25 cellular contexts compared by ENCODE assay signal in the genomic region with DNA sequence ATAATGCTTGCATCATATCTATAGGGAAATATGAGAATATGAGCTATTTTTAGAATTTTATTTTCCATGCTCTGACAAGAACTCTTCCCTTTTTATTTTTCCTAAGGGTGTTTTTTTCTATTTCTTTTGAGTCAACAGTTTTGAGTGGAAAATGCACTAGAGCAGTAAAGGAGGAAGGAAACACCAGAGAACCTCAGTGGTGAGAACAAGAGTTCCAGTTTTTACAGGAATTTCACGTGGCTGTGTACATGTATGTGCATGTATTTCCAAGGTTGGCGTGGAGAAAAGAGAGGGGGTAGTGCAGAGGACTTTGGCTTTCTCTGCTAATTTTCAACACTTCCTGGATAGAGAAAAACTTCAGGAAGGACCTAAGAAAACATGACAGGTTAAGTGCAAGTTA.
DNase-seq lines count a peak whose midpoint lies in the region; ATAC-seq and TF ChIP-seq lines count a peak whose summit lies in the region.
"Had no signal": no experiment of that assay in that cellular context is flagged by ENCODE, and none has a peak within 500 bp of the region (broad histone marks: within the 10 kb centered on the region; RNA-seq: fewer than 3 reads in every experiment).

No MANE protein-coding gene starts in this region.

- H3K9me3 ChIP-seq in DND-41 (ENCODE audit: insufficient read depth, low read length, severe bottlenecking): no peaks in the 10 kb centered on the region
- H3K9me3 ChIP-seq in tibial nerve: no peaks in the 10 kb centered on the region
- H3K9me3 ChIP-seq: BLaER1, HAP-1, Peyer's patch had no signal

- H3K9ac ChIP-seq in DND-41 (ENCODE audit: low read depth, low read length): no peak overlapping the region
- H3K9ac ChIP-seq: BLaER1 had no signal

- no peak for DNase-seq in DND-41
- peak; percentile 16 to 30 for DNase-seq in dermis microvascular lymphatic vessel endothelial cell (ENCODE audit: low read depth in 2 of 2)
- DNase-seq in globus pallidus (ENCODE audit: low spot score): peak; percentile 29
- no peak for DNase-seq in tibial nerve (ENCODE audit: low spot score in 2 of 2)
- DNase-seq in hypothalamus (lab: John Stamatoyannopoulos, UW): no peak
- no peak for DNase-seq in SIG-M5 (lab: John Stamatoyannopoulos, UW)
- DNase-seq: CD4-positive, alpha-beta memory T cell; COR-L47; DMS53; GOT3; HFFc6; MV-4-11; NCI-H1105; NCI-H146; NCI-H1930; NCI-H526 treated with DMSO at 0.1 percent for 48 hours; OCI-M1; Peyer's patch; SHP77 treated with DMSO at 0.1 percent for 48 hours had no signal

- H3K27me3 ChIP-seq in DND-41 (ENCODE audit: insufficient read depth, low read length, poor library complexity): no peaks in the 10 kb centered on the region
- H3K27me3 ChIP-seq in tibial nerve: no peaks in the 10 kb centered on the region
- H3K27me3 ChIP-seq: BLaER1, Peyer's patch had no signal

- no peaks in the 10 kb centered on the region for H3K36me3 ChIP-seq in DND-41 (ENCODE audit: insufficient read depth, low read length)
- no peaks in the 10 kb centered on the region for H3K36me3 ChIP-seq in tibial nerve
- H3K36me3 ChIP-seq: BLaER1, HAP-1, Peyer's patch had no signal

- no peak overlapping the region for H3K4me3 ChIP-seq in DND-41 (ENCODE audit: low read depth in 1 of 2, low read length in 2 of 2)
- H3K4me3 ChIP-seq in tibial nerve: no peak overlapping the region
- H3K4me3 ChIP-seq: BLaER1, GM12878, HAP-1, K562, Peyer's patch, SK-N-MC had no signal

- no peaks in the 10 kb centered on the region for H3K79me2 ChIP-seq in DND-41 (ENCODE audit: insufficient read depth, low read length)

- 49 to 71% methylated on average over 2 of the region's 2 CpGs for WGBS in tibial nerve, 2 donors

- peak; percentile 17 to 59 for TF ChIP-seq EP300 in tibial nerve (IDR thresholded peaks at IDR 0.05)

- H2AFZ ChIP-seq in DND-41 (ENCODE audit: low read depth, low read length): 0 out of 2 replicates have a peak overlapping the region, but pooled peaks have one; percentile 10

- TF ChIP-seq POLR2A in tibial nerve (IDR thresholded peaks at IDR 0.05): no peak

- H4K20me1 ChIP-seq in DND-41 (ENCODE audit: insufficient read depth, low read length): no peaks in the 10 kb centered on the region
- H4K20me1 ChIP-seq: BLaER1 had no signal

- TF ChIP-seq CTCF in DND-41 (IDR thresholded peaks at IDR 0.05; ENCODE audit: borderline replicate concordance, extremely low read depth, low read length, poor library complexity, severe bottlenecking): no peak
- TF ChIP-seq CTCF in tibial nerve (IDR thresholded peaks at IDR 0.05): no peak

- H3K4me1 ChIP-seq in DND-41 (ENCODE audit: insufficient read depth, low read length) (no peaks in the 10 kb centered on the region), tibial nerve (no peaks in the 10 kb centered on the region)
- H3K4me1 ChIP-seq: HAP-1, Peyer's patch had no signal

- no peak overlapping the region for H3K27ac ChIP-seq in DND-41 (ENCODE audit: low read length)
- H3K27ac ChIP-seq in tibial nerve: no peak overlapping the region
- H3K27ac ChIP-seq: BLaER1, Peyer's patch, SK-N-MC had no signal

- ATAC-seq in DND-41 (ENCODE audit: insufficient read depth, low read depth) (no peak), GM21619 (IDR thresholded peaks at IDR 0.05; ENCODE audit: unreplicated experiment) (no peak)
- ATAC-seq: GM12878, K562 had no signal

- H3K4me2 ChIP-seq in DND-41 (ENCODE audit: insufficient read depth, low read length): no peak overlapping the region
- H3K4me2 ChIP-seq: BLaER1 had no signal

Comparison
In these comparisons a context has a peak if more than half of its experiments do, and no peak if none do; other contexts are left out.
1. DNase-seq: peak in dermis microvascular lymphatic vessel endothelial cell (2 of 2) and globus pallidus (single experiment); none in DND-41 (single experiment), tibial nerve (0 of 2), hypothalamus (0 of 51) and SIG-M5 (single experiment).